1 cellular context compared by ENCODE assay signal in genomic region chr11:829116-829945, GRCh38.
TF ChIP-seq lines count a peak whose summit lies in the region.

No MANE protein-coding gene starts in this region.

TF ChIP-seq in GM12878, 131 proteins besides CTCF, POLR2A, EP300 and RAD21:
- TF ChIP-seq FOS (IDR thresholded peaks at IDR 0.05; ENCODE audit: borderline replicate concordance, extremely low read depth, insufficient read length): no peak
- no peak for TF ChIP-seq SKIL (IDR thresholded peaks at IDR 0.05; ENCODE audit: low read depth, poor library complexity, severe bottlenecking)
- TF ChIP-seq EED (IDR thresholded peaks at IDR 0.05; ENCODE audit: low read depth): no peak
- no peak for TF ChIP-seq RELB (IDR thresholded peaks at IDR 0.05; ENCODE audit: low read depth)
- peak; percentile 15 to 16; a peak in 1 of 4 replicates for TF ChIP-seq BHLHE40 (IDR thresholded peaks at IDR 0.05; ENCODE audit: borderline replicate concordance in 1 of 2, low read depth in 2 of 2, low read length in 1 of 2)
- peak; percentile 62 for TF ChIP-seq SUZ12 (IDR thresholded peaks at IDR 0.05; ENCODE audit: unreplicated experiment)
- TF ChIP-seq ZBED1 (IDR thresholded peaks at IDR 0.05; ENCODE audit: borderline replicate concordance): no peak
- no peak for TF ChIP-seq BCL3 (IDR thresholded peaks at IDR 0.05; ENCODE audit: borderline replicate concordance, insufficient read depth, low read depth, low read length, poor library complexity, severe bottlenecking)
- TF ChIP-seq NR2F1 (conservative IDR thresholded peaks at IDR 0.05): no peak
- no peak for TF ChIP-seq HDAC2 (IDR thresholded peaks at IDR 0.05)
- no peak for TF ChIP-seq WRNIP1 (IDR thresholded peaks at IDR 0.05; ENCODE audit: borderline replicate concordance, low read depth, low read length)
- no peak for TF ChIP-seq IRF4 (IDR thresholded peaks at IDR 0.05; ENCODE audit: low read depth, low read length)
- peak; percentile 94; the same call in 2 of the 3 replicates for TF ChIP-seq POU2F2 (IDR thresholded peaks at IDR 0.05; ENCODE audit: borderline replicate concordance, low read depth, low read length)
- no peak for TF ChIP-seq HCFC1 (IDR thresholded peaks at IDR 0.05; ENCODE audit: low read length)
- TF ChIP-seq GATAD2B (conservative IDR thresholded peaks at IDR 0.05; ENCODE audit: low read depth): no peak
- no peak for TF ChIP-seq ZNF24 (IDR thresholded peaks at IDR 0.05)
